In the genomic region with DNA sequence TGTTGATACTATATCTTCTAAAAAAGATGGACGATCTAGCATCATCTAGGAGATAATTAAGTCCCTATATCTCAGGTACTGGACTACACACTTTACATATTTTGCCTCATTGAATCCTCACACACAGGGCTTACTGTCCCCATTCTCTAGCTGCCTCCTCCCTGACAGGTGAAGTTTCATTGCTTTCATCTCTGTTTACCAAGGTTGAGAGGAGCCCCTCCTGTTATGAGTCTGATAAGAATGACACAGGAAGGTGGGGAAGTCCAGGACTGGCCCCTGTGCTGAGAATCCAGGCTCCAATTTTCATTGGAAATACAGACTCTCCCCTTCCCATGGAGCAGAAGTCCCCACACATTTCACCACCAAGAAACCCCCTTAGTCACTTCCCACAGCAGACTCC, we compare ENCODE assay signal across 19 cellular contexts.
"Had no signal": no experiment of that assay in that cellular context is flagged by ENCODE, and none has a peak within 500 bp of the region (broad histone marks: within the 10 kb centered on the region; RNA-seq: fewer than 3 reads in every experiment).

No MANE protein-coding gene starts in this region.

- H3K27me3 Mint-ChIP-seq: activated naive CD4-positive, alpha-beta T cell treated with anti-CD3 and anti-CD28 coated beads, Interleukin-2, amount 50 U/mL, for 24 hours; effector memory CD8-positive, alpha-beta T cell had no signal

- ATAC-seq: effector memory CD8-positive, alpha-beta T cell; gastrocnemius medialis; left lobe of liver; mucosa of descending colon; natural killer cell; psoas muscle; sciatic nerve had no signal

- H3K4me3 ChIP-seq: gastrocnemius medialis, mucosa of descending colon, psoas muscle, stomach, thoracic aorta had no signal

- H3K36me3 Mint-ChIP-seq: activated naive CD4-positive, alpha-beta T cell treated with anti-CD3 and anti-CD28 coated beads, Interleukin-2, amount 50 U/mL, for 24 hours; natural killer cell had no signal

- H3K9me3 ChIP-seq: gastrocnemius medialis, mucosa of descending colon, psoas muscle, stomach, thoracic aorta had no signal

- H3K9me3 Mint-ChIP-seq: activated naive CD4-positive, alpha-beta T cell treated with anti-CD3 and anti-CD28 coated beads, Interleukin-2, amount 50 U/mL, for 24 hours; effector memory CD8-positive, alpha-beta T cell; natural killer cell had no signal

- H3K27me3 ChIP-seq: brain microvascular endothelial cell, gastrocnemius medialis, stomach had no signal

- H3K27ac Mint-ChIP-seq: activated naive CD4-positive, alpha-beta T cell treated with anti-CD3 and anti-CD28 coated beads, Interleukin-2, amount 50 U/mL, for 24 hours; effector memory CD8-positive, alpha-beta T cell; natural killer cell had no signal

- H3K36me3 ChIP-seq: brain microvascular endothelial cell, gastrocnemius medialis, stomach, thoracic aorta had no signal

- FAIRE-seq: TTC549 had no signal

- DNase-seq: activated CD4-positive, alpha-beta T cell treated with anti-CD3 and anti-CD28 coated beads, Interleukin-2, amount 50 U/mL, for 4 hours; activated CD4-positive, CD25-positive, alpha-beta regulatory T cell; brain microvascular endothelial cell; effector memory CD8-positive, alpha-beta T cell; gastrocnemius medialis; islet precursor cell; mammary epithelial cell; mucosa of descending colon; natural killer cell; occipital lobe; psoas muscle; stomach; T-helper 2 cell had no signal

- H3K4me3 Mint-ChIP-seq: activated naive CD4-positive, alpha-beta T cell treated with anti-CD3 and anti-CD28 coated beads, Interleukin-2, amount 50 U/mL, for 24 hours; effector memory CD8-positive, alpha-beta T cell; natural killer cell had no signal

- H3K27ac ChIP-seq: brain microvascular endothelial cell, epithelial cell of prostate, gastrocnemius medialis, psoas muscle, stomach, thoracic aorta had no signal
